Comparison of ENCODE assay signal across 15 cellular contexts in genomic region chr14:62957562-62957961, GRCh38.
DNase-seq lines count a peak whose midpoint lies in the region; ATAC-seq, FAIRE-seq and TF ChIP-seq lines count a peak whose summit lies in the region.
"Had no signal": no experiment of that assay in that cellular context is flagged by ENCODE, and none has a peak within 500 bp of the region (broad histone marks: within the 10 kb centered on the region; RNA-seq: fewer than 3 reads in every experiment).

No MANE protein-coding gene starts in this region.

- DNase-seq in BJ (ENCODE audit: low read depth) (peak; percentile 14), Karpas-422 (peak; percentile 24), astrocyte of the hippocampus (ENCODE audit: low read depth, low spot score) (peak; percentile 94), keratinocyte (ENCODE audit: low read depth, low spot score) (peak; percentile 92), NOMO-1 (lab: John Stamatoyannopoulos, UW; ENCODE audit: unreplicated experiment in 2 of 2) (no peak), kidney (no peak), UCSD-AML1 (lab: John Stamatoyannopoulos, UW; ENCODE audit: unreplicated experiment) (no peak)
- DNase-seq: activated CD4-positive, alpha-beta T cell treated with anti-CD3 and anti-CD28 coated beads for 1 hour; amygdala; CD4-positive, CD25-positive, alpha-beta regulatory T cell; effector CD4-positive, alpha-beta T cell; glutamatergic neuron; left ventricle myocardium inferior; sigmoid colon had no signal

- H4K20me1 ChIP-seq in Karpas-422 (ENCODE audit: insufficient read depth, low read depth, low read length) = no peaks in the 10 kb centered on the region
- H4K20me1 ChIP-seq in keratinocyte (ENCODE audit: control insufficient read depth, extremely low read depth, insufficient read depth, low read length) = no peaks in the 10 kb centered on the region

- H3K36me3 ChIP-seq in BJ (ENCODE audit: control insufficient read depth, insufficient read depth, low read length) = no peaks in the 10 kb centered on the region
- no peaks in the 10 kb centered on the region for H3K36me3 ChIP-seq in Karpas-422 (ENCODE audit: insufficient read depth, low read length)
- no peaks in the 10 kb centered on the region for H3K36me3 ChIP-seq in keratinocyte (ENCODE audit: control insufficient read depth in 2 of 2, extremely low read depth in 1 of 2, insufficient read depth in 2 of 2, low read length in 2 of 2)
- H3K36me3 ChIP-seq in kidney (ENCODE audit: control insufficient read depth in 1 of 2, insufficient read depth in 2 of 2, low read length in 2 of 2) = no peaks in the 10 kb centered on the region
- H3K36me3 ChIP-seq: left ventricle myocardium inferior, sigmoid colon had no signal

- peak; percentile 79 for FAIRE-seq in keratinocyte (lab: Jason Lieb, UNC)
- no peak for FAIRE-seq in kidney (lab: Jason Lieb, UNC)

- H3K4me2 ChIP-seq in Karpas-422 (ENCODE audit: low read depth, low read length, poor library complexity, severe bottlenecking) (no peak overlapping the region), keratinocyte (ENCODE audit: control insufficient read depth, extremely low read depth, insufficient read depth, low read depth, low read length) (no peak overlapping the region)

- H3K9me3 ChIP-seq in Karpas-422 (ENCODE audit: low read length) (no peaks in the 10 kb centered on the region), keratinocyte (ENCODE audit: control insufficient read depth, low read depth, low read length) (no peaks in the 10 kb centered on the region), kidney (ENCODE audit: control insufficient read depth in 1 of 2, low read length in 2 of 2) (no peaks in the 10 kb centered on the region)
- H3K9me3 ChIP-seq: left ventricle myocardium inferior, sigmoid colon had no signal

- H3K9ac ChIP-seq in Karpas-422 (ENCODE audit: low read length) = no peak overlapping the region
- H3K9ac ChIP-seq in keratinocyte (ENCODE audit: control insufficient read depth, extremely low read depth, insufficient read depth, low read length) = no peak overlapping the region
- H3K9ac ChIP-seq in kidney (ENCODE audit: low read length in 2 of 2) = no peak overlapping the region

- H3K27ac ChIP-seq in Karpas-422 (ENCODE audit: low read length) (no peak overlapping the region), keratinocyte (ENCODE audit: control insufficient read depth, insufficient read depth, low read length) (no peak overlapping the region), kidney (ENCODE audit: low read depth in 2 of 2, low read length in 2 of 2) (no peak overlapping the region)
- H3K27ac ChIP-seq: left ventricle myocardium inferior, sigmoid colon had no signal

- H2AFZ ChIP-seq in Karpas-422 (ENCODE audit: low read length) (no peak overlapping the region), keratinocyte (ENCODE audit: control insufficient read depth, low read length) (no peak overlapping the region)

- dilution Hi-C loops in keratinocyte (cut with MboI; ENCODE audit: extremely low pct_ligation_motif_present, low sequenced_read_pairs) = no loop called here

- CTCF ChIA-PET in BJ (lab: Yijun Ruan, JAX) = no interaction called here

- no peaks in the 10 kb centered on the region for H3K9me2 ChIP-seq in Karpas-422 (replicated peaks; ENCODE audit: insufficient read depth, low read length)

- H3K4me1 ChIP-seq in Karpas-422 (ENCODE audit: low read length) (no peaks in the 10 kb centered on the region), keratinocyte (ENCODE audit: control insufficient read depth, extremely low read depth, insufficient read depth, low read length) (no peaks in the 10 kb centered on the region), kidney (ENCODE audit: control insufficient read depth in 1 of 2, insufficient read depth in 1 of 2, low read depth in 1 of 2, low read length in 2 of 2) (no peaks in the 10 kb centered on the region)
- H3K4me1 ChIP-seq: left ventricle myocardium inferior, sigmoid colon had no signal

- POLR2A ChIA-PET in BJ (lab: Charles Lee) = no interaction called here

- H3K4me3 ChIP-seq in BJ (ENCODE audit: low read depth, low read length) (no peak overlapping the region), Karpas-422 (ENCODE audit: low read length) (no peak overlapping the region), keratinocyte (ENCODE audit: control insufficient read depth in 2 of 3, extremely low read depth in 1 of 3, insufficient read depth in 2 of 3, low read depth in 1 of 3, low read length in 3 of 3) (no peak overlapping the region), kidney (ENCODE audit: low read length in 2 of 2) (no peak overlapping the region)
- H3K4me3 ChIP-seq: left ventricle myocardium inferior, sigmoid colon had no signal

- no peak for ATAC-seq in GM19455 (IDR thresholded peaks at IDR 0.05; ENCODE audit: unreplicated experiment)

- intact Hi-C loops in kidney (cut with DNase I) = no loop called here

- no peaks in the 10 kb centered on the region for H3K9me1 ChIP-seq in keratinocyte (ENCODE audit: control insufficient read depth, extremely low read depth, insufficient read depth, low read length)

- TF ChIP-seq CTCF in BJ (IDR thresholded peaks at IDR 0.05; ENCODE audit: insufficient read depth, low read depth, low read length) (no peak), keratinocyte (optimal IDR thresholded peaks at IDR 0.05 in 1 of 3, IDR thresholded peaks at IDR 0.05 in 1 of 3, conservative IDR thresholded peaks at IDR 0.05 in 1 of 3; ENCODE audit: extremely low read depth in 1 of 3, insufficient read depth in 2 of 3, low read length in 3 of 3) (no peak), kidney (IDR thresholded peaks at IDR 0.05; ENCODE audit: borderline replicate concordance, extremely low read depth, insufficient read depth) (no peak)

- H3K27me3 ChIP-seq in BJ (ENCODE audit: control insufficient read depth, insufficient read depth, low read length) (no peaks in the 10 kb centered on the region), Karpas-422 (ENCODE audit: low read length) (no peaks in the 10 kb centered on the region), keratinocyte (ENCODE audit: control insufficient read depth, extremely low read depth, insufficient read depth, low read length) (peaks cover 6% of the 10 kb centered on the region)
- H3K27me3 ChIP-seq: sigmoid colon had no signal

- no peaks in the 10 kb centered on the region for H3K79me2 ChIP-seq in Karpas-422 (ENCODE audit: low read length)
- H3K79me2 ChIP-seq in keratinocyte (ENCODE audit: control insufficient read depth, insufficient read depth, low read length) = no peaks in the 10 kb centered on the region

Comparison
In these comparisons a context has a peak if more than half of its experiments do, and no peak if none do; other contexts are left out.
1. DNase-seq: peak in BJ (single experiment), Karpas-422 (single experiment), astrocyte of the hippocampus (single experiment) and keratinocyte (single experiment); none in NOMO-1 (0 of 2), kidney (single experiment) and UCSD-AML1 (single experiment).